18 cellular contexts compared by ENCODE assay signal in genomic region chr22:30777589-30777988, GRCh38.
A peak's percentile ranks its signal among the peaks of the same experiment; 100 is the strongest.
DNase-seq lines count a peak whose midpoint lies in the region; ATAC-seq and TF ChIP-seq lines count a peak whose summit lies in the region.
"Had no signal": no experiment of that assay in that cellular context is flagged by ENCODE, and none has a peak within 500 bp of the region (broad histone marks: within the 10 kb centered on the region; RNA-seq: fewer than 3 reads in every experiment).

No MANE protein-coding gene starts in this region.

- H3K79me2 ChIP-seq in SK-N-SH (ENCODE audit: insufficient read depth): no peaks in the 10 kb centered on the region

- no peak for TF ChIP-seq CTCF in SK-N-SH (IDR thresholded peaks at IDR 0.05)
- no peak for TF ChIP-seq CTCF in brain (conservative IDR thresholded peaks at IDR 0.05)
- no peak for TF ChIP-seq CTCF in GM13976 (IDR thresholded peaks at IDR 0.05; ENCODE audit: borderline replicate concordance, control extremely low read depth, extremely low read depth, insufficient read depth, missing control alignments)
- no peak for TF ChIP-seq CTCF in right atrium auricular region (IDR thresholded peaks at IDR 0.05)

- in situ Hi-C loops in GM13976 (cut with MboI; ENCODE audit: low sequenced_read_pairs, unreplicated experiment): no loop called here

- H3K9me3 Mint-ChIP-seq in brain (no peaks in the 10 kb centered on the region), immature natural killer cell (no peaks in the 10 kb centered on the region)
- H3K9me3 Mint-ChIP-seq: CD4-positive, alpha-beta memory T cell had no signal

- DNase-seq in SK-N-SH (peak; percentile 31), NCI-H2171 (lab: John Stamatoyannopoulos, UW) (peak; percentile 36), skeletal muscle cell (ENCODE audit: low read depth) (peak; percentile 46), immature natural killer cell (no peak), GM13976 (ENCODE audit: low spot score) (no peak), right atrium auricular region (ENCODE audit: low spot score) (no peak)
- DNase-seq: CD4-positive, alpha-beta memory T cell; NCI-H1105 treated with DMSO at 0.1 percent for 48 hours; NCI-H1930; NCI-H774; PC-9; SIG-M5 had no signal

- H3K36me3 Mint-ChIP-seq in brain (peaks cover 8% of the 10 kb centered on the region), immature natural killer cell (no peaks in the 10 kb centered on the region)
- H3K36me3 Mint-ChIP-seq: CD4-positive, alpha-beta memory T cell had no signal

- H3K27ac ChIP-seq in SK-N-SH (ENCODE audit: low read depth in 2 of 2, low read length in 1 of 2): no peak overlapping the region
- H3K27ac ChIP-seq in right atrium auricular region: no peak overlapping the region
- H3K27ac ChIP-seq: A549, BLaER1, PC-9, RWPE1 had no signal

- CTCF ChIA-PET in SK-N-SH (lab: Yijun Ruan, JAX): interaction anchor here (0.7 to 2.1 kb wide), 6 partner anchors 13 to 310 kb away, joined by 4 to 14 read pairs (median 5); no protein-coding TSS in a partner anchor

- H3K4me1 Mint-ChIP-seq in brain (peaks cover 32% of the 10 kb centered on the region), immature natural killer cell (no peaks in the 10 kb centered on the region)

- POLR2A ChIA-PET in SK-N-SH (lab: Yijun Ruan, JAX): no interaction called here

- H2AFZ ChIP-seq in SK-N-SH (ENCODE audit: low read depth): no peak overlapping the region
- H2AFZ ChIP-seq: PC-9 had no signal

- H3K36me3 ChIP-seq in SK-N-SH (replicated peaks in 1 of 2; ENCODE audit: control insufficient read depth in 1 of 2, insufficient read depth in 2 of 2, low read length in 1 of 2) (no peaks in the 10 kb centered on the region), right atrium auricular region (no peaks in the 10 kb centered on the region)
- H3K36me3 ChIP-seq: BLaER1 had no signal

- H3K4me3 ChIP-seq in SK-N-SH (ENCODE audit: low read depth in 2 of 2, low read length in 1 of 2): no peak overlapping the region
- H3K4me3 ChIP-seq in skeletal muscle cell (ENCODE audit: low read depth, low read length): no peak overlapping the region
- no peak overlapping the region for H3K4me3 ChIP-seq in right atrium auricular region
- H3K4me3 ChIP-seq: A549, BLaER1, K562, PC-9 had no signal

- no peaks in the 10 kb centered on the region for H3F3A ChIP-seq in SK-N-SH (replicated peaks; ENCODE audit: insufficient read depth)

- H3K9me2 ChIP-seq in SK-N-SH: no peaks in the 10 kb centered on the region

- no peak overlapping the region for H3K9ac ChIP-seq in SK-N-SH
- H3K9ac ChIP-seq: BLaER1 had no signal

- no peak for TF ChIP-seq RAD21 in SK-N-SH (IDR thresholded peaks at IDR 0.05; ENCODE audit: low read length)

- ATAC-seq in SK-N-SH treated with all-trans-retinoic acid at 6 μM for 48 hours: no peak
- ATAC-seq: A549, K562 had no signal

- H3K27me3 ChIP-seq in SK-N-SH (ENCODE audit: insufficient read depth): no peaks in the 10 kb centered on the region
- no peaks in the 10 kb centered on the region for H3K27me3 ChIP-seq in right atrium auricular region
- H3K27me3 ChIP-seq: BLaER1 had no signal

- H3K9me3 ChIP-seq in SK-N-SH: no peaks in the 10 kb centered on the region
- no peaks in the 10 kb centered on the region for H3K9me3 ChIP-seq in right atrium auricular region
- H3K9me3 ChIP-seq: A549, BLaER1 had no signal

- H3K4me2 ChIP-seq in SK-N-SH: no peak overlapping the region
- H3K4me2 ChIP-seq: A549, BLaER1, PC-9 had no signal

- no peaks in the 10 kb centered on the region; a peak in 2 of 4 replicates for H3K4me1 ChIP-seq in SK-N-SH (ENCODE audit: control insufficient read depth in 1 of 2, insufficient read depth in 2 of 2, low read depth in 1 of 2, low read length in 1 of 2)
- H3K4me1 ChIP-seq in right atrium auricular region: no peaks in the 10 kb centered on the region

- 30% methylated on average over 2 of the region's 3 CpGs for WGBS in SK-N-SH (ENCODE audit: low lambda C conversion rate)

- no peak for TF ChIP-seq EP300 in SK-N-SH (IDR thresholded peaks at IDR 0.05; ENCODE audit: borderline replicate concordance in 1 of 2, low read depth in 1 of 2, low read length in 1 of 2)

- H3K27ac Mint-ChIP-seq in brain: peak overlapping the region in 3 of 5 experiments; percentile 29 to 86 (median 73)
- no peak overlapping the region for H3K27ac Mint-ChIP-seq in immature natural killer cell
- H3K27ac Mint-ChIP-seq: CD4-positive, alpha-beta memory T cell had no signal

- no peaks in the 10 kb centered on the region for H4K20me1 ChIP-seq in SK-N-SH (ENCODE audit: insufficient read depth)
- H4K20me1 ChIP-seq: BLaER1 had no signal

- H3K27me3 Mint-ChIP-seq in brain (no peaks in the 10 kb centered on the region), immature natural killer cell (ENCODE audit: low read depth in 3 of 3) (no peaks in the 10 kb centered on the region)

- H3K4me3 Mint-ChIP-seq in brain: no peak overlapping the region
- H3K4me3 Mint-ChIP-seq in immature natural killer cell: no peak overlapping the region

TF ChIP-seq in SK-N-SH, 30 proteins besides CTCF, POLR2A, EP300 and RAD21:
- TF ChIP-seq MEF2A (IDR thresholded peaks at IDR 0.05; ENCODE audit: borderline replicate concordance, low read depth) (no peak), MXI1 (IDR thresholded peaks at IDR 0.05; ENCODE audit: low read depth, low read length) (peak; percentile 40; the same call in 1 of the 2 replicates)

TF ChIP-seq in SK-N-SH treated with all-trans-retinoic acid at 6 μM for 48 hours, 23 proteins besides CTCF, POLR2A, EP300 and RAD21 (continues in another document):
- TF ChIP-seq PATZ1 (CRISPR knock-in tag; IDR thresholded peaks at IDR 0.05; ENCODE audit: borderline replicate concordance): no peak
- TF ChIP-seq GLIS3 (CRISPR knock-in tag; IDR thresholded peaks at IDR 0.05): no peak
- no peak for TF ChIP-seq ZC3H10 (CRISPR knock-in tag; IDR thresholded peaks at IDR 0.05)
- TF ChIP-seq, protein P1, sequence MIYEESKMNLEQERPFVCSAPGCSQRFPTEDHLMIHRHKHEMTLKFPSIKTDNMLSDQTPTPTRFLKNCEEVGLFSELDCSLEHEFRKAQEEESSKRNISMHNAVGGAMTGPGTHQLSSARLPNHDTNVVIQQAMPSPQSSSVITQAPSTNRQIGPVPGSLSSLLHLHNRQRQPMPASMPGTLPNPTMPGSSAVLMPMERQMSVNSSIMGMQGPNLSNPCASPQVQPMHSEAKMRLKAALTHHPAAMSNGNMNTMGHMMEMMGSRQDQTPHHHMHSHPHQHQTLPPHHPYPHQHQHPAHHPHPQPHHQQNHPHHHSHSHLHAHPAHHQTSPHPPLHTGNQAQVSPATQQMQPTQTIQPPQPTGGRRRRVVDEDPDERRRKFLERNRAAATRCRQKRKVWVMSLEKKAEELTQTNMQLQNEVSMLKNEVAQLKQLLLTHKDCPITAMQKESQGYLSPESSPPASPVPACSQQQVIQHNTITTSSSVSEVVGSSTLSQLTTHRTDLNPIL (CRISPR knock-in tag; IDR thresholded peaks at IDR 0.05; ENCODE audit: low read depth): no peak
- no peak for TF ChIP-seq CSRNP3 (CRISPR knock-in tag; IDR thresholded peaks at IDR 0.05)
- TF ChIP-seq PPARA (CRISPR knock-in tag; IDR thresholded peaks at IDR 0.05; ENCODE audit: borderline replicate concordance): no peak
- no peak for TF ChIP-seq ESRRG (CRISPR knock-in tag; IDR thresholded peaks at IDR 0.05)
- TF ChIP-seq, protein P2, sequence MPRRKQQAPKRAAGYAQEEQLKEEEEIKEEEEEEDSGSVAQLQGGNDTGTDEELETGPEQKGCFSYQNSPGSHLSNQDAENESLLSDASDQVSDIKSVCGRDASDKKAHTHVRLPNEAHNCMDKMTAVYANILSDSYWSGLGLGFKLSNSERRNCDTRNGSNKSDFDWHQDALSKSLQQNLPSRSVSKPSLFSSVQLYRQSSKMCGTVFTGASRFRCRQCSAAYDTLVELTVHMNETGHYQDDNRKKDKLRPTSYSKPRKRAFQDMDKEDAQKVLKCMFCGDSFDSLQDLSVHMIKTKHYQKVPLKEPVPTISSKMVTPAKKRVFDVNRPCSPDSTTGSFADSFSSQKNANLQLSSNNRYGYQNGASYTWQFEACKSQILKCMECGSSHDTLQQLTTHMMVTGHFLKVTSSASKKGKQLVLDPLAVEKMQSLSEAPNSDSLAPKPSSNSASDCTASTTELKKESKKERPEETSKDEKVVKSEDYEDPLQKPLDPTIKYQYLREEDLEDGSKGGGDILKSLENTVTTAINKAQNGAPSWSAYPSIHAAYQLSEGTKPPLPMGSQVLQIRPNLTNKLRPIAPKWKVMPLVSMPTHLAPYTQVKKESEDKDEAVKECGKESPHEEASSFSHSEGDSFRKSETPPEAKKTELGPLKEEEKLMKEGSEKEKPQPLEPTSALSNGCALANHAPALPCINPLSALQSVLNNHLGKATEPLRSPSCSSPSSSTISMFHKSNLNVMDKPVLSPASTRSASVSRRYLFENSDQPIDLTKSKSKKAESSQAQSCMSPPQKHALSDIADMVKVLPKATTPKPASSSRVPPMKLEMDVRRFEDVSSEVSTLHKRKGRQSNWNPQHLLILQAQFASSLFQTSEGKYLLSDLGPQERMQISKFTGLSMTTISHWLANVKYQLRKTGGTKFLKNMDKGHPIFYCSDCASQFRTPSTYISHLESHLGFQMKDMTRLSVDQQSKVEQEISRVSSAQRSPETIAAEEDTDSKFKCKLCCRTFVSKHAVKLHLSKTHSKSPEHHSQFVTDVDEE (CRISPR knock-in tag; IDR thresholded peaks at IDR 0.05): no peak

Comparison
In these comparisons a context has a peak if more than half of its experiments do, and no peak if none do; other contexts are left out.
1. DNase-seq: peak in SK-N-SH (single experiment), NCI-H2171 (single experiment) and skeletal muscle cell (single experiment); none in immature natural killer cell (0 of 3), GM13976 (single experiment) and right atrium auricular region (single experiment).
2. H3K27ac Mint-ChIP-seq: peak in brain (3 of 5); none in immature natural killer cell (0 of 6).